21 cellular contexts compared by ENCODE assay signal in genomic region chr6:151911401-151911800, GRCh38.
"Had no signal": no experiment of that assay in that cellular context is flagged by ENCODE, and none has a peak within 500 bp of the region (broad histone marks: within the 10 kb centered on the region; RNA-seq: fewer than 3 reads in every experiment).

No MANE protein-coding gene starts in this region.

- H3K36me3 Mint-ChIP-seq: activated naive CD4-positive, alpha-beta T cell treated with anti-CD3 and anti-CD28 coated beads, Interleukin-2, amount 50 U/mL, for 72 hours had no signal

- H3K27ac ChIP-seq: gastrocnemius medialis, heart right ventricle, ovary, right lobe of liver, spleen, thoracic aorta had no signal

- FAIRE-seq: islet of Langerhans, TTC549 had no signal

- H3K27ac Mint-ChIP-seq: activated B cell treated with CpG ODN at 0.5 μM for 24 hours; activated CD8-positive, alpha-beta T cell treated with anti-CD3 and anti-CD28 coated beads for 36 hours had no signal

- H3K9me3 ChIP-seq: gastrocnemius medialis, heart right ventricle, ovary, right lobe of liver, spleen, thoracic aorta had no signal

- H3K27me3 ChIP-seq: gastrocnemius medialis, heart right ventricle, ovary, right lobe of liver, spleen had no signal

- H3K4me1 Mint-ChIP-seq: activated B cell treated with CpG ODN at 0.5 μM for 24 hours; neural crest cell; stimulated activated naive CD8-positive, alpha-beta T cell treated with anti-CD3 and anti-CD28 coated beads, Interleukin-15, amount 100 ng/mL, for 72 hours had no signal

- H3K9me3 Mint-ChIP-seq: activated B cell treated with CpG ODN at 0.5 μM for 24 hours; activated CD8-positive, alpha-beta T cell treated with anti-CD3 and anti-CD28 coated beads for 36 hours; activated naive CD4-positive, alpha-beta T cell treated with anti-CD3 and anti-CD28 coated beads, Interleukin-2, amount 50 U/mL, for 72 hours; activated T-cell treated with anti-CD3 and anti-CD28 coated beads, Interleukin-2, amount 50 U/mL, for 4 hours; neural crest cell; stimulated activated naive CD8-positive, alpha-beta T cell treated with anti-CD3 and anti-CD28 coated beads, Interleukin-15, amount 100 ng/mL, for 72 hours had no signal

- DNase-seq: activated B cell treated with CpG ODN at 0.5 μM for 24 hours; activated CD4-positive, alpha-beta T cell treated with anti-CD3 and anti-CD28 coated beads for 48 hours; activated CD8-positive, alpha-beta T cell treated with anti-CD3 and anti-CD28 coated beads for 36 hours; activated effector memory CD4-positive, alpha-beta T cell treated with Interleukin-2 at 50 U/mL for 16 hours; activated T-cell treated with anti-CD3 and anti-CD28 coated beads, Interleukin-2, amount 50 U/mL, for 4 hours; amniotic stem cell; erythroblast; gastrocnemius medialis; heart right ventricle; midbrain; ovary; right lobe of liver; spleen; stimulated activated naive CD8-positive, alpha-beta T cell treated with anti-CD3 and anti-CD28 coated beads, Interleukin-15, amount 100 ng/mL, for 72 hours; T-helper 2 cell had no signal

- H3K4me3 Mint-ChIP-seq: activated B cell treated with CpG ODN at 0.5 μM for 24 hours; activated CD8-positive, alpha-beta T cell treated with anti-CD3 and anti-CD28 coated beads for 36 hours; activated T-cell treated with anti-CD3 and anti-CD28 coated beads, Interleukin-2, amount 50 U/mL, for 4 hours; neural crest cell; stimulated activated naive CD8-positive, alpha-beta T cell treated with anti-CD3 and anti-CD28 coated beads, Interleukin-15, amount 100 ng/mL, for 72 hours had no signal

- ATAC-seq: activated CD8-positive, alpha-beta T cell treated with anti-CD3 and anti-CD28 coated beads for 36 hours; activated naive CD4-positive, alpha-beta T cell treated with anti-CD3 and anti-CD28 coated beads, Interleukin-2, amount 50 U/mL, for 72 hours; activated T-cell treated with anti-CD3 and anti-CD28 coated beads, Interleukin-2, amount 50 U/mL, for 4 hours; gastrocnemius medialis; heart right ventricle; right lobe of liver; stimulated activated naive CD8-positive, alpha-beta T cell treated with anti-CD3 and anti-CD28 coated beads, Interleukin-15, amount 100 ng/mL, for 72 hours had no signal

- H3K4me1 ChIP-seq: heart right ventricle, right lobe of liver, spleen had no signal

- H3K36me3 ChIP-seq: gastrocnemius medialis, heart right ventricle, ovary, right lobe of liver, spleen, thoracic aorta had no signal

- H3K4me3 ChIP-seq: gastrocnemius medialis, heart right ventricle, lung, ovary, right lobe of liver, spleen, thoracic aorta had no signal

- H3K27me3 Mint-ChIP-seq: activated B cell treated with CpG ODN at 0.5 μM for 24 hours; activated CD8-positive, alpha-beta T cell treated with anti-CD3 and anti-CD28 coated beads for 36 hours; stimulated activated naive CD8-positive, alpha-beta T cell treated with anti-CD3 and anti-CD28 coated beads, Interleukin-15, amount 100 ng/mL, for 72 hours had no signal
